Comparison of ENCODE assay signal across 8 cellular contexts in genomic region chr1:36154765-36155559, GRCh38. TPM values are rescaled to one million over a fixed set of nuclear protein-coding genes. Genes with fewer than 3 reads are reported as not detected.
DNase-seq lines count a peak whose midpoint lies in the region; ATAC-seq and TF ChIP-seq lines count a peak whose summit lies in the region.

No MANE protein-coding gene starts in this region.

- H3K9ac ChIP-seq in DND-41 (ENCODE audit: low read depth, low read length) (peak overlapping the region; percentile 93), OCI-LY3 (ENCODE audit: low read length) (peak overlapping the region; percentile 95), endocrine pancreas (ENCODE audit: control insufficient read depth, insufficient read depth, low read length) (peak overlapping the region; percentile 94)

- H3K9me3 Mint-ChIP-seq in natural killer cell treated with Interleukin-12 subunit alpha and Interleukin-12 subunit beta and Interleukin-15 and Interleukin-18, amount 100 ng/mL, for 72 hours: no peaks in the 10 kb centered on the region

- peaks cover 61 to 64% of the 10 kb centered on the region in 2 donors for H3K4me1 Mint-ChIP-seq in natural killer cell treated with Interleukin-12 subunit alpha and Interleukin-12 subunit beta and Interleukin-15 and Interleukin-18, amount 100 ng/mL, for 72 hours (ENCODE audit: low read depth in 2 of 2)

- no peaks in the 10 kb centered on the region for H3K36me3 Mint-ChIP-seq in natural killer cell treated with Interleukin-12 subunit alpha and Interleukin-12 subunit beta and Interleukin-15 and Interleukin-18, amount 100 ng/mL, for 72 hours

- H3K4me2 ChIP-seq in DND-41 (ENCODE audit: insufficient read depth, low read length) (peak overlapping the region; percentile 79), OCI-LY3 (ENCODE audit: low read length) (peak overlapping the region; percentile 97)

- peaks cover 12% of the 10 kb centered on the region for H3K36me3 ChIP-seq in DND-41 (ENCODE audit: insufficient read depth, low read length)
- H3K36me3 ChIP-seq in OCI-LY3 (replicated peaks; ENCODE audit: low read depth, low read length): peaks cover 2% of the 10 kb centered on the region
- H3K36me3 ChIP-seq in endocrine pancreas (ENCODE audit: control insufficient read depth, insufficient read depth, low read length): no peaks in the 10 kb centered on the region

- H3K27me3 Mint-ChIP-seq in natural killer cell treated with Interleukin-12 subunit alpha and Interleukin-12 subunit beta and Interleukin-15 and Interleukin-18, amount 100 ng/mL, for 72 hours: no peaks in the 10 kb centered on the region

- ATAC-seq in DND-41 (ENCODE audit: insufficient read depth, low read depth): no peak
- ATAC-seq in natural killer cell treated with Interleukin-12 subunit alpha and Interleukin-12 subunit beta and Interleukin-15 and Interleukin-18, amount 100 ng/mL, for 72 hours: no peak
- ATAC-seq in GM21786 (IDR thresholded peaks at IDR 0.05; ENCODE audit: unreplicated experiment): no peak
- no peak for ATAC-seq in HG03571 (IDR thresholded peaks at IDR 0.05; ENCODE audit: unreplicated experiment)

- TF ChIP-seq CTCF in DND-41 (IDR thresholded peaks at IDR 0.05; ENCODE audit: borderline replicate concordance, extremely low read depth, low read length, poor library complexity, severe bottlenecking) (no peak), OCI-LY3 (IDR thresholded peaks at IDR 0.05; ENCODE audit: low read depth, low read length) (no peak)

- H3K9me3 ChIP-seq in DND-41 (ENCODE audit: insufficient read depth, low read length, severe bottlenecking) (no peaks in the 10 kb centered on the region), OCI-LY3 (ENCODE audit: insufficient read depth, low read length) (no peaks in the 10 kb centered on the region), endocrine pancreas (ENCODE audit: control insufficient read depth, low read length) (no peaks in the 10 kb centered on the region)

- H2AFZ ChIP-seq in DND-41 (ENCODE audit: low read depth, low read length): peak overlapping the region; percentile 81
- H2AFZ ChIP-seq in OCI-LY3 (ENCODE audit: low read depth, low read length): peak overlapping the region; percentile 76

- peak overlapping the region; percentile 74 for H3K4me3 Mint-ChIP-seq in natural killer cell treated with Interleukin-12 subunit alpha and Interleukin-12 subunit beta and Interleukin-15 and Interleukin-18, amount 100 ng/mL, for 72 hours

- peaks cover 49% of the 10 kb centered on the region for H3K79me2 ChIP-seq in DND-41 (ENCODE audit: insufficient read depth, low read length)
- H3K79me2 ChIP-seq in OCI-LY3 (ENCODE audit: low read length): peaks cover 50% of the 10 kb centered on the region

- peak overlapping the region; percentile 55 to 94; a peak in 3 of 4 replicates for H3K4me3 ChIP-seq in DND-41 (ENCODE audit: low read depth in 1 of 2, low read length in 2 of 2)
- peak overlapping the region; percentile 88 for H3K4me3 ChIP-seq in OCI-LY3 (ENCODE audit: low read length)
- peak overlapping the region; percentile 19 for H3K4me3 ChIP-seq in endocrine pancreas (ENCODE audit: control insufficient read depth, insufficient read depth, low read length)

- H3K27me3 ChIP-seq in DND-41 (ENCODE audit: insufficient read depth, low read length, poor library complexity) (no peaks in the 10 kb centered on the region), OCI-LY3 (ENCODE audit: low read depth, low read length) (no peaks in the 10 kb centered on the region), endocrine pancreas (ENCODE audit: control insufficient read depth, insufficient read depth, low read length) (no peaks in the 10 kb centered on the region)

- DNase-seq in DND-41 (peak; percentile 30), HCEC 1CT (no peak), NCI-H187 (lab: John Stamatoyannopoulos, UW) (no peak)
- DNase-seq in natural killer cell treated with Interleukin-12 subunit alpha and Interleukin-12 subunit beta and Interleukin-15 and Interleukin-18, amount 100 ng/mL, for 72 hours (ENCODE audit: low spot score): no peak

- peaks cover 68% of the 10 kb centered on the region for H3K4me1 ChIP-seq in DND-41 (ENCODE audit: insufficient read depth, low read length)
- H3K4me1 ChIP-seq in OCI-LY3 (ENCODE audit: low read length): peaks cover 42% of the 10 kb centered on the region
- no peaks in the 10 kb centered on the region for H3K4me1 ChIP-seq in endocrine pancreas (ENCODE audit: control insufficient read depth, insufficient read depth, low read length)

- H3K27ac ChIP-seq in DND-41 (ENCODE audit: low read length): peak overlapping the region; percentile 93
- H3K27ac ChIP-seq in OCI-LY3 (ENCODE audit: low read length): peak overlapping the region; percentile 78

- H4K20me1 ChIP-seq in DND-41 (ENCODE audit: insufficient read depth, low read length) (peaks cover 22% of the 10 kb centered on the region), OCI-LY3 (ENCODE audit: insufficient read depth, low read length) (peaks cover 8% of the 10 kb centered on the region)

- peak overlapping the region; percentile 92 to 97 for H3K27ac Mint-ChIP-seq in natural killer cell treated with Interleukin-12 subunit alpha and Interleukin-12 subunit beta and Interleukin-15 and Interleukin-18, amount 100 ng/mL, for 72 hours

RNA-seq across cellular contexts. Expression of gene MAP7D1, which starts 1.0 kb away (rescaled TPM):
- total RNA-seq in natural killer cell treated with Interleukin-12 subunit alpha and Interleukin-12 subunit beta and Interleukin-15 and Interleukin-18, amount 100 ng/mL, for 72 hours: 100 to 1,000 TPM; 153 to 196 TPM

RNA-seq across cellular contexts. Expression of gene TRAPPC3, which starts 5.7 kb away (rescaled TPM):
- 10 to 100 TPM; 58.4 to 69.2 TPM for total RNA-seq in natural killer cell treated with Interleukin-12 subunit alpha and Interleukin-12 subunit beta and Interleukin-15 and Interleukin-18, amount 100 ng/mL, for 72 hours

RNA-seq across cellular contexts. Expression of gene COL8A2, which starts 29.9 kb away (rescaled TPM):
- total RNA-seq in natural killer cell treated with Interleukin-12 subunit alpha and Interleukin-12 subunit beta and Interleukin-15 and Interleukin-18, amount 100 ng/mL, for 72 hours: under 1 TPM in 1 of 2 donors, not detected in 1; 0.08 TPM

Comparison
In these comparisons a context has a peak if more than half of its experiments do, and no peak if none do; other contexts are left out.
1. H3K4me3 ChIP-seq: peak in every context shown above with its lines; median percentile 88 in OCI-LY3; 74 in DND-41; 19 in endocrine pancreas.